In the genomic region with DNA sequence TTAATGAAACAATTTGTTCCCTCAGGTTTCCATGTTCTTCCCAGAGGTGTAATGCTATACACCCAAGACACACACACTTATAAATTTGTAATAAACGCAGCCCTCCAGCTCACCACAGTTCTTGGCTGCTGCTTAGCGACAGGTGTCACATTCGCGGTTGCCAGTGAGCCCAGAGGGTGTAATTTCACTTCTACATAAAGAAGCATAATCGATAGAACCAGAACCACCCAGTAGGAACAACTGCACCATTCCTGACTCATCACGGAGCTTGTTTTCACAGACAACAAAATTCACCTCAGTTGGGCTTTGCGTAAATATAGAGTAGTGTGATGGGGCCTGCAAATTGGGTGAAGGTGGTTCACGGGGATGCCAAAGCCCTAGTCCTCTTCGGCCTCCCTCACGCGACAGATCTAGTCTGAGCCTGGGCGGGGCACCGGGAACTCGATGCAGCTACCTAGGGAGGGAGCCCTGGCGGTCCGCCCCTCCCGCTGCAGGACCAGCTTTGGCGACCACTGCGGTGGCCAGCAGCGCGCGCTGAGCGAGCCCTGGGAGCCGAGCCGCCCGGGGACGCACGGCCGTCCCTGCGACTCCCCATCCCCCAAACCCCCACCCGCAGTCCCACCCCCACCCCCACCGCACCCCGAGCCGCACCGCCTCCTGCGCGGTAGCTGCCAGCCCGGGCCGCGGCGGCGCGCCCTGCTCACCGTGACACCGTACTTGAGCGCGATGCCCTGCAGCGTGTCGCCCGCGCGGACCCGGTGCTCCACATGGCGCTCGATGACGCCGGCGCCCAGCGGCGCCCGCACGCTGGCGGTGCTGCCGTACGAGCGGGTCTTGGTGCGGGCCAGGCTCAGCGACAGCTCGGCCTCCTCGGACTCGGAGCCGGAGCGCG, we compare ENCODE assay signal across 8 cellular contexts. TPM values are rescaled to one million over a fixed set of nuclear protein-coding genes. Genes with fewer than 3 reads are reported as not detected.
DNase-seq lines count a peak whose midpoint lies in the region; ATAC-seq and TF ChIP-seq lines count a peak whose summit lies in the region.

No MANE protein-coding gene starts in this region.

- H3K27ac ChIP-seq in HUES64 (ENCODE audit: low read depth, low read length) (no peak overlapping the region), smooth muscle cell (ENCODE audit: low read depth) (no peak overlapping the region)

- peak; percentile 25 for ATAC-seq in GM19467 (IDR thresholded peaks at IDR 0.05; ENCODE audit: unreplicated experiment)
- no peak for ATAC-seq in HG02938 (IDR thresholded peaks at IDR 0.05; ENCODE audit: unreplicated experiment)

- in situ Hi-C loops in astrocyte of the spinal cord (cut with HindIII; ENCODE audit: low sequenced_read_pairs), result no loop called here

- H4K20me1 ChIP-seq in smooth muscle cell (ENCODE audit: low read depth), result no peaks in the 10 kb centered on the region

- 5% methylated on average over 65 of the region's 74 CpGs for WGBS in HUES64
- WGBS in smooth muscle cell (ENCODE audit: low lambda C conversion rate), result 7% methylated on average over 50 of the region's 74 CpGs

- H2AFZ ChIP-seq in smooth muscle cell (ENCODE audit: low read depth), result peak overlapping the region; percentile 47

- H3K9ac ChIP-seq in HUES64 (ENCODE audit: low read depth, low read length), result peak overlapping the region; percentile 72
- no peak overlapping the region for H3K9ac ChIP-seq in smooth muscle cell (ENCODE audit: low read depth)

- peaks cover 23% of the 10 kb centered on the region for H3K36me3 Mint-ChIP-seq in Calu3 (ENCODE audit: insufficient read depth, unreplicated experiment)

- no peaks in the 10 kb centered on the region for H3K36me3 ChIP-seq in HUES64 (ENCODE audit: insufficient read depth, low read length)
- no peaks in the 10 kb centered on the region for H3K36me3 ChIP-seq in smooth muscle cell (ENCODE audit: low read depth)

- CTCF ChIA-PET in Calu3 (lab: Charles Lee), result interaction anchor here (0.6 to 2.7 kb wide), 7 partner anchors 27 to 1200 kb away, joined by 3 to 16 read pairs (median 3); no protein-coding TSS in a partner anchor

- peak overlapping the region; percentile 69 for H3K4me3 ChIP-seq in HUES64 (ENCODE audit: low read length)
- peak overlapping the region; percentile 53 for H3K4me3 ChIP-seq in astrocyte of the spinal cord (ENCODE audit: low read depth, low read length)
- H3K4me3 ChIP-seq in smooth muscle cell, result peak overlapping the region; percentile 61

- peak; percentile 56 for DNase-seq in Calu3
- DNase-seq in T-helper 1 cell, result peak; percentile 29 to 52 (median 47)
- DNase-seq in astrocyte of the spinal cord (ENCODE audit: low read depth, low spot score), result no peak
- peak; percentile 50 for DNase-seq in iPS-NIHi7 (ENCODE audit: extremely low spot score)
- DNase-seq in smooth muscle cell (lab: John Stamatoyannopoulos, UW; ENCODE audit: unreplicated experiment), result no peak

- H3K4me1 ChIP-seq in HUES64 (ENCODE audit: insufficient read depth, low read length) (peaks cover 3% of the 10 kb centered on the region; the same call in 1 of the 2 replicates), smooth muscle cell (ENCODE audit: low read depth) (no peaks in the 10 kb centered on the region)

- no peaks in the 10 kb centered on the region for H3K79me2 ChIP-seq in smooth muscle cell (ENCODE audit: low read depth)

- intact Hi-C loops in Calu3 (cut with micrococcal nuclease; ENCODE audit: unreplicated experiment), result no loop called here

- peak overlapping the region; percentile 92 for H3K4me2 ChIP-seq in smooth muscle cell

- BruUV-seq in Calu3 (replicated peaks; lab: Mats Ljungman, UMichigan), result no TSS peak

- TF ChIP-seq CTCF in Calu3 (IDR thresholded peaks at IDR 0.05; ENCODE audit: unreplicated experiment) (no peak), astrocyte of the spinal cord (IDR thresholded peaks at IDR 0.05; ENCODE audit: low read depth, low read length) (no peak), smooth muscle cell (IDR thresholded peaks at IDR 0.05; ENCODE audit: borderline replicate concordance, insufficient read depth, poor library complexity, severe bottlenecking) (no peak)

- no peak overlapping the region for H3K27ac Mint-ChIP-seq in Calu3 (ENCODE audit: unreplicated experiment)

- H3K27me3 ChIP-seq in HUES64 (ENCODE audit: insufficient read depth, low read length) (peaks cover 55% of the 10 kb centered on the region), smooth muscle cell (ENCODE audit: low read depth) (no peaks in the 10 kb centered on the region)

- H3K4me3 Mint-ChIP-seq in Calu3 (ENCODE audit: low read depth, unreplicated experiment), result peak overlapping the region; percentile 81

- H3K4me1 Mint-ChIP-seq in Calu3 (ENCODE audit: low read depth, unreplicated experiment), result peaks cover 32% of the 10 kb centered on the region

- H3F3A ChIP-seq in smooth muscle cell (ENCODE audit: low read depth), result peaks cover 10% of the 10 kb centered on the region

- H3K9me3 Mint-ChIP-seq in Calu3 (ENCODE audit: low read depth, unreplicated experiment), result no peaks in the 10 kb centered on the region

- H3K27me3 Mint-ChIP-seq in Calu3 (ENCODE audit: unreplicated experiment), result no peaks in the 10 kb centered on the region

- H3K9me3 ChIP-seq in HUES64 (ENCODE audit: insufficient read depth, low read depth, low read length), result no peaks in the 10 kb centered on the region
- H3K9me3 ChIP-seq in smooth muscle cell (replicated peaks; ENCODE audit: low read depth), result no peaks in the 10 kb centered on the region

RNA-seq across cellular contexts. Expression of a gene that starts 0.6 kb away (rescaled TPM):
- 14.3 TPM in 2 replicates for total RNA-seq in Calu3 (2022)
- polyA plus RNA-seq in HUES64 (2013, experiment 1 of 2), result 2.6 TPM
- 1.4 TPM for polyA plus RNA-seq in HUES64 (2013, experiment 2 of 2)
- total RNA-seq in smooth muscle cell, result 2.7 and 3.6 TPM in 2 replicates
- 1.1 and 2.6 TPM in 2 replicates for polyA plus RNA-seq in smooth muscle cell

RNA-seq across cellular contexts. Expression of a gene that starts 14.5 kb away (rescaled TPM):
- 0.64 and 1.0 TPM in 2 replicates for total RNA-seq in Calu3 (2022)
- polyA plus RNA-seq in HUES64 (2013, experiment 1 of 2), result 1.7 TPM
- 1.7 TPM for polyA plus RNA-seq in HUES64 (2013, experiment 2 of 2)
- 4.2 and 7.8 TPM in 2 replicates for total RNA-seq in smooth muscle cell
- polyA plus RNA-seq in smooth muscle cell, result 1.5 and 1.7 TPM in 2 replicates

RNA-seq across cellular contexts. Expression of a gene that starts 55.6 kb away (rescaled TPM):
- total RNA-seq in Calu3 (2022) (not detected in 2 replicates), smooth muscle cell (not detected in 2 replicates)
- 37.4 TPM for polyA plus RNA-seq in HUES64 (2013, experiment 1 of 2)
- 35.0 TPM for polyA plus RNA-seq in HUES64 (2013, experiment 2 of 2)
- polyA plus RNA-seq in smooth muscle cell, result not detected in 2 replicates

Comparison
In these comparisons a context has a peak if more than half of its experiments do, and no peak if none do; other contexts are left out.
1. DNase-seq: peak in Calu3 (single experiment), T-helper 1 cell (5 of 5) and iPS-NIHi7 (single experiment); none in astrocyte of the spinal cord (single experiment) and smooth muscle cell (single experiment).
2. Peak in every context shown above with its lines, with median percentiles within 50 percentile points of each other: H3K4me3 ChIP-seq.